ENCODE assay signal across 13 cellular contexts in genomic region chr10:124651402-124651887, GRCh38.
A peak's percentile ranks its signal among the peaks of the same experiment; 100 is the strongest.
DNase-seq lines count a peak whose midpoint lies in the region; ATAC-seq and TF ChIP-seq lines count a peak whose summit lies in the region.
"Had no signal": no experiment of that assay in that cellular context is flagged by ENCODE, and none has a peak within 500 bp of the region (broad histone marks: within the 10 kb centered on the region; RNA-seq: fewer than 3 reads in every experiment).

No MANE protein-coding gene starts in this region.

- peak overlapping the region; percentile 57 for H3K27ac Mint-ChIP-seq in activated CD8-positive, alpha-beta T cell treated with anti-CD3 and anti-CD28 coated beads for 36 hours
- H3K27ac Mint-ChIP-seq in neural progenitor cell = no peak overlapping the region

- H3K4me3 ChIP-seq in mesendoderm (ENCODE audit: low read length) (no peak overlapping the region), vagina (no peak overlapping the region), neural progenitor cell (no peak overlapping the region)

- H4K5ac ChIP-seq in mesendoderm (ENCODE audit: low read length) = no peak overlapping the region

- CTCF ChIA-PET in activated CD8-positive, alpha-beta T cell treated with anti-CD3 and anti-CD28 coated beads for 36 hours (lab: Charles Lee) = interaction anchor here (0.7 to 5.2 kb wide), 4 partner anchors 24 to 89 kb away, joined by 4 to 52 read pairs (median 6); no protein-coding TSS in a partner anchor

- H3K36me3 ChIP-seq in mesendoderm (ENCODE audit: control insufficient read depth, insufficient read depth, low read length) = no peaks in the 10 kb centered on the region
- no peaks in the 10 kb centered on the region for H3K36me3 ChIP-seq in vagina
- no peaks in the 10 kb centered on the region for H3K36me3 ChIP-seq in neural progenitor cell

- H3K4ac ChIP-seq in mesendoderm (ENCODE audit: low read depth, low read length) = no peak overlapping the region

- peaks cover 83% of the 10 kb centered on the region for H3K4me1 Mint-ChIP-seq in activated CD8-positive, alpha-beta T cell treated with anti-CD3 and anti-CD28 coated beads for 36 hours (ENCODE audit: low read depth)
- peaks cover 18% of the 10 kb centered on the region for H3K4me1 Mint-ChIP-seq in neural progenitor cell

- H2AK5ac ChIP-seq in mesendoderm (ENCODE audit: low read length) = no peak overlapping the region

- DNase-seq in Right ventricle myocardium superior (peak; percentile 42), left cardiac atrium (no peak), mesendoderm (no peak), vagina (ENCODE audit: extremely low spot score in 2 of 2) (no peak), neural progenitor cell (ENCODE audit: low spot score) (no peak)
- peak; percentile 21 for DNase-seq in activated CD8-positive, alpha-beta T cell treated with anti-CD3 and anti-CD28 coated beads for 36 hours
- DNase-seq: cortex of kidney, foreskin melanocyte, KBM-7, NCI-H2171 treated with DMSO at 0.1 percent for 48 hours had no signal

- no peak for TF ChIP-seq CTCF in activated CD8-positive, alpha-beta T cell treated with anti-CD3 and anti-CD28 coated beads for 36 hours (IDR thresholded peaks at IDR 0.05)
- TF ChIP-seq CTCF in vagina (IDR thresholded peaks at IDR 0.05) = no peak
- TF ChIP-seq CTCF in neural progenitor cell (IDR thresholded peaks at IDR 0.05) = no peak

- peaks cover 6% of the 10 kb centered on the region for H3F3A ChIP-seq in neural progenitor cell (ENCODE audit: low read depth)

- no peaks in the 10 kb centered on the region for H3K79me2 ChIP-seq in mesendoderm (ENCODE audit: control insufficient read depth, insufficient read depth, low read length)
- peaks cover 17% of the 10 kb centered on the region for H3K79me2 ChIP-seq in neural progenitor cell (ENCODE audit: low read depth)

- peaks cover 40% of the 10 kb centered on the region for H4K20me1 ChIP-seq in neural progenitor cell (ENCODE audit: low read depth)

- no peak for ATAC-seq in Right ventricle myocardium superior (ENCODE audit: poor library complexity)
- ATAC-seq in left cardiac atrium = no peak
- no peak for ATAC-seq in activated CD8-positive, alpha-beta T cell treated with anti-CD3 and anti-CD28 coated beads for 36 hours
- ATAC-seq in HG02678 (IDR thresholded peaks at IDR 0.05; ENCODE audit: unreplicated experiment) = no peak
- no peak for ATAC-seq in esophagus mucosa

- no peak overlapping the region for H4K8ac ChIP-seq in mesendoderm (ENCODE audit: low read depth, low read length)

- H3K23ac ChIP-seq in mesendoderm (ENCODE audit: low read length) = no peak overlapping the region

- no peaks in the 10 kb centered on the region for H3K9me3 Mint-ChIP-seq in activated CD8-positive, alpha-beta T cell treated with anti-CD3 and anti-CD28 coated beads for 36 hours
- no peaks in the 10 kb centered on the region for H3K9me3 Mint-ChIP-seq in neural progenitor cell
- H3K9me3 Mint-ChIP-seq: activated naive CD4-positive, alpha-beta T cell treated with anti-CD3 and anti-CD28 coated beads, Interleukin-2, amount 50 U/mL, for 72 hours had no signal

- H3K4me1 ChIP-seq in mesendoderm (ENCODE audit: control insufficient read depth, low read depth, low read length) (peaks cover 8% of the 10 kb centered on the region), vagina (peaks cover 94% of the 10 kb centered on the region), neural progenitor cell (peaks cover 24% of the 10 kb centered on the region)

- peak overlapping the region; percentile 47 for H3K56ac ChIP-seq in mesendoderm (ENCODE audit: low read length)

- no peaks in the 10 kb centered on the region for H3K27me3 Mint-ChIP-seq in activated CD8-positive, alpha-beta T cell treated with anti-CD3 and anti-CD28 coated beads for 36 hours
- peaks cover 2% of the 10 kb centered on the region for H3K27me3 Mint-ChIP-seq in neural progenitor cell (ENCODE audit: insufficient read depth, low read depth)

- H2BK120ac ChIP-seq in mesendoderm (ENCODE audit: low read depth, low read length) = no peak overlapping the region

- POLR2A ChIA-PET in activated CD8-positive, alpha-beta T cell treated with anti-CD3 and anti-CD28 coated beads for 36 hours (lab: Charles Lee) = interaction anchor here (0.8 to 5.5 kb wide), 4 partner anchors 28 to 38 kb away, joined by 3 to 29 read pairs (median 4); no protein-coding TSS in a partner anchor

- H3K79me1 ChIP-seq in mesendoderm (ENCODE audit: low read length) = peaks cover 3% of the 10 kb centered on the region

- H3K9ac ChIP-seq in mesendoderm (ENCODE audit: low read length) (no peak overlapping the region), neural progenitor cell (no peak overlapping the region)

- H2AFZ ChIP-seq in neural progenitor cell (replicated peaks) = no peak overlapping the region

- H3K4me2 ChIP-seq in mesendoderm (ENCODE audit: low read length) (no peak overlapping the region), neural progenitor cell (no peak overlapping the region)

- H2BK5ac ChIP-seq in mesendoderm (ENCODE audit: low read length) = no peak overlapping the region

- TF ChIP-seq POLR2A in vagina (IDR thresholded peaks at IDR 0.05) = no peak

- H3K27me3 ChIP-seq in mesendoderm (ENCODE audit: insufficient read depth, low read length, poor library complexity) (no peaks in the 10 kb centered on the region), vagina (no peaks in the 10 kb centered on the region), neural progenitor cell (no peaks in the 10 kb centered on the region)

- H3K27ac ChIP-seq in mesendoderm (ENCODE audit: low read depth, low read length) (no peak overlapping the region), vagina (peak overlapping the region; percentile 42), neural progenitor cell (no peak overlapping the region)

- WGBS in mesendoderm (ENCODE audit: extremely low coverage, insufficient coverage, low lambda C conversion rate) = no CpG with 5 or more reads among the region's 14 CpGs

- H2BK15ac ChIP-seq in mesendoderm (replicated peaks; ENCODE audit: low read depth) = no peak overlapping the region

- no peak overlapping the region for H3K18ac ChIP-seq in mesendoderm (ENCODE audit: low read length)

- H3K36me3 Mint-ChIP-seq in activated CD8-positive, alpha-beta T cell treated with anti-CD3 and anti-CD28 coated beads for 36 hours (ENCODE audit: low read depth) = peaks cover 6% of the 10 kb centered on the region
- H3K36me3 Mint-ChIP-seq in neural progenitor cell = peaks cover 4% of the 10 kb centered on the region
- H3K36me3 Mint-ChIP-seq: activated naive CD4-positive, alpha-beta T cell treated with anti-CD3 and anti-CD28 coated beads, Interleukin-2, amount 50 U/mL, for 72 hours had no signal

- H3K9me3 ChIP-seq in vagina (no peaks in the 10 kb centered on the region), neural progenitor cell (ENCODE audit: low read depth) (no peaks in the 10 kb centered on the region)

- H3K4me3 Mint-ChIP-seq in activated CD8-positive, alpha-beta T cell treated with anti-CD3 and anti-CD28 coated beads for 36 hours = no peak overlapping the region
- no peak overlapping the region for H3K4me3 Mint-ChIP-seq in neural progenitor cell

- intact Hi-C loops in Right ventricle myocardium superior (cut with DNase I) = no loop called here
- intact Hi-C loops in left cardiac atrium (cut with DNase I) = no loop called here
- intact Hi-C loops in activated CD8-positive, alpha-beta T cell treated with anti-CD3 and anti-CD28 coated beads for 36 hours (cut with micrococcal nuclease) = loop anchor here (5.0 kb wide), 1 partner anchor 36 kb away; no protein-coding TSS in a partner anchor
- intact Hi-C loops in vagina (cut with DNase I) = no loop called here

Comparison
In these comparisons a context has a peak if more than half of its experiments do, and no peak if none do; other contexts are left out.
1. DNase-seq: peak in Right ventricle myocardium superior (single experiment) and activated CD8-positive, alpha-beta T cell treated with anti-CD3 and anti-CD28 coated beads for 36 hours (single experiment); none in left cardiac atrium (single experiment), mesendoderm (single experiment), vagina (0 of 2) and neural progenitor cell (single experiment).